ENCODE assay signal across 1 cellular context in the genomic region with DNA sequence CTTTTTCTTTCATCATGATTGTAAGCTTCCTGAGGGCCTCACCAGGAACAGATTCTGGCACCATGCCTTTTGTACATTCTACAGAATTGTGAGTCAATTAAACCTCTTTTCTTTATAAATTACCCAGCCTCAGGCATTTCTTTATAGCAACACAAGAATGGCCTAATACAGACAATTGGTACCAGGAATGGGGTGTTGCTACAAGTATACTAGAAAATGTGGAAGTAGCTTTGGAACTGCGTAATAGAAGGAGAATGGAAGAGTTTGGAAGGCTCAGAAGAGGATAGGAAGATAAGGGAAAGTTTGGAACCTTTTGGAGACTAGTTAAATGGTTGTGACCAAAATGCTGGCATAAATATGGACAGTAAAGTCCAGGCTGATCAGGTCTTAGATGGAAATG.
TF ChIP-seq lines count a peak whose summit lies in the region.

No MANE protein-coding gene starts in this region.

TF ChIP-seq in HEK293, 187 proteins besides CTCF, POLR2A, EP300 and RAD21 (continued from another document):
- TF ChIP-seq, protein P1, sequence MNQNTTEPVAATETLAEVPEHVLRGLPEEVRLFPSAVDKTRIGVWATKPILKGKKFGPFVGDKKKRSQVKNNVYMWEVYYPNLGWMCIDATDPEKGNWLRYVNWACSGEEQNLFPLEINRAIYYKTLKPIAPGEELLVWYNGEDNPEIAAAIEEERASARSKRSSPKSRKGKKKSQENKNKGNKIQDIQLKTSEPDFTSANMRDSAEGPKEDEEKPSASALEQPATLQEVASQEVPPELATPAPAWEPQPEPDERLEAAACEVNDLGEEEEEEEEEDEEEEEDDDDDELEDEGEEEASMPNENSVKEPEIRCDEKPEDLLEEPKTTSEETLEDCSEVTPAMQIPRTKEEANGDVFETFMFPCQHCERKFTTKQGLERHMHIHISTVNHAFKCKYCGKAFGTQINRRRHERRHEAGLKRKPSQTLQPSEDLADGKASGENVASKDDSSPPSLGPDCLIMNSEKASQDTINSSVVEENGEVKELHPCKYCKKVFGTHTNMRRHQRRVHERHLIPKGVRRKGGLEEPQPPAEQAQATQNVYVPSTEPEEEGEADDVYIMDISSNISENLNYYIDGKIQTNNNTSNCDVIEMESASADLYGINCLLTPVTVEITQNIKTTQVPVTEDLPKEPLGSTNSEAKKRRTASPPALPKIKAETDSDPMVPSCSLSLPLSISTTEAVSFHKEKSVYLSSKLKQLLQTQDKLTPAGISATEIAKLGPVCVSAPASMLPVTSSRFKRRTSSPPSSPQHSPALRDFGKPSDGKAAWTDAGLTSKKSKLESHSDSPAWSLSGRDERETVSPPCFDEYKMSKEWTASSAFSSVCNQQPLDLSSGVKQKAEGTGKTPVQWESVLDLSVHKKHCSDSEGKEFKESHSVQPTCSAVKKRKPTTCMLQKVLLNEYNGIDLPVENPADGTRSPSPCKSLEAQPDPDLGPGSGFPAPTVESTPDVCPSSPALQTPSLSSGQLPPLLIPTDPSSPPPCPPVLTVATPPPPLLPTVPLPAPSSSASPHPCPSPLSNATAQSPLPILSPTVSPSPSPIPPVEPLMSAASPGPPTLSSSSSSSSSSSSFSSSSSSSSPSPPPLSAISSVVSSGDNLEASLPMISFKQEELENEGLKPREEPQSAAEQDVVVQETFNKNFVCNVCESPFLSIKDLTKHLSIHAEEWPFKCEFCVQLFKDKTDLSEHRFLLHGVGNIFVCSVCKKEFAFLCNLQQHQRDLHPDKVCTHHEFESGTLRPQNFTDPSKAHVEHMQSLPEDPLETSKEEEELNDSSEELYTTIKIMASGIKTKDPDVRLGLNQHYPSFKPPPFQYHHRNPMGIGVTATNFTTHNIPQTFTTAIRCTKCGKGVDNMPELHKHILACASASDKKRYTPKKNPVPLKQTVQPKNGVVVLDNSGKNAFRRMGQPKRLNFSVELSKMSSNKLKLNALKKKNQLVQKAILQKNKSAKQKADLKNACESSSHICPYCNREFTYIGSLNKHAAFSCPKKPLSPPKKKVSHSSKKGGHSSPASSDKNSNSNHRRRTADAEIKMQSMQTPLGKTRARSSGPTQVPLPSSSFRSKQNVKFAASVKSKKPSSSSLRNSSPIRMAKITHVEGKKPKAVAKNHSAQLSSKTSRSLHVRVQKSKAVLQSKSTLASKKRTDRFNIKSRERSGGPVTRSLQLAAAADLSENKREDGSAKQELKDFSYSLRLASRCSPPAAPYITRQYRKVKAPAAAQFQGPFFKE (tag by site-specific recombination; IDR thresholded peaks at IDR 0.05; ENCODE audit: borderline replicate concordance), result no peak
- TF ChIP-seq REPIN1 (tag by site-specific recombination; IDR thresholded peaks at IDR 0.05; ENCODE audit: low read depth) (no peak), FEZF1 (tag by site-specific recombination; IDR thresholded peaks at IDR 0.05) (no peak), ZBTB20 (tag by site-specific recombination; IDR thresholded peaks at IDR 0.05) (no peak)
- TF ChIP-seq, protein P2, sequence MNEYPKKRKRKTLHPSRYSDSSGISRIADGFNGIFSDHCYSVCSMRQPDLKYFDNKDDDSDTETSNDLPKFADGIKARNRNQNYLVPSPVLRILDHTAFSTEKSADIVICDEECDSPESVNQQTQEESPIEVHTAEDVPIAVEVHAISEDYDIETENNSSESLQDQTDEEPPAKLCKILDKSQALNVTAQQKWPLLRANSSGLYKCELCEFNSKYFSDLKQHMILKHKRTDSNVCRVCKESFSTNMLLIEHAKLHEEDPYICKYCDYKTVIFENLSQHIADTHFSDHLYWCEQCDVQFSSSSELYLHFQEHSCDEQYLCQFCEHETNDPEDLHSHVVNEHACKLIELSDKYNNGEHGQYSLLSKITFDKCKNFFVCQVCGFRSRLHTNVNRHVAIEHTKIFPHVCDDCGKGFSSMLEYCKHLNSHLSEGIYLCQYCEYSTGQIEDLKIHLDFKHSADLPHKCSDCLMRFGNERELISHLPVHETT (tag by site-specific recombination; IDR thresholded peaks at IDR 0.05), result no peak
